In the genomic region with DNA sequence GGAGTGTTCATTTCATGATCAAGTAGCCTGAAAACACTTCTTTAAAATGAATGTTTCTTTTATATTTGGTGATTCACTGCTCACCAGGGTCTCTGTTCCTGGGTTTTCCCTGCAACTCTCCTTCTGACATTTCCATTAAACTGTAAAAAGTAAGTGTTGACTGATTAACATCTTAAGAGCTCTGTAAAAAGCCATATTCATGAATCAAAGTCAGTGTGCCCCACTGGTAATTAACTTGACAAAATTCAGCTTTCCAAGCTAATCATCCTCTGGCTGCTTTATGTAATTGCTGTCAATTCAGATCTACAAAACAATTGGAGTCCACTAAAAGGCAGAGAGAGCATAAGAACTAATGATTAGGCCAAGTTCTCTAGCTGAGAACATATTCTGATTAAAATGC, we compare ENCODE assay signal across 1 cellular context.
TF ChIP-seq lines count a peak whose summit lies in the region.

No MANE protein-coding gene starts in this region.

TF ChIP-seq in SK-N-SH treated with all-trans-retinoic acid at 6 μM for 48 hours, 23 proteins besides CTCF, POLR2A, EP300 and RAD21 (continued from another document):
- TF ChIP-seq, protein P1, sequence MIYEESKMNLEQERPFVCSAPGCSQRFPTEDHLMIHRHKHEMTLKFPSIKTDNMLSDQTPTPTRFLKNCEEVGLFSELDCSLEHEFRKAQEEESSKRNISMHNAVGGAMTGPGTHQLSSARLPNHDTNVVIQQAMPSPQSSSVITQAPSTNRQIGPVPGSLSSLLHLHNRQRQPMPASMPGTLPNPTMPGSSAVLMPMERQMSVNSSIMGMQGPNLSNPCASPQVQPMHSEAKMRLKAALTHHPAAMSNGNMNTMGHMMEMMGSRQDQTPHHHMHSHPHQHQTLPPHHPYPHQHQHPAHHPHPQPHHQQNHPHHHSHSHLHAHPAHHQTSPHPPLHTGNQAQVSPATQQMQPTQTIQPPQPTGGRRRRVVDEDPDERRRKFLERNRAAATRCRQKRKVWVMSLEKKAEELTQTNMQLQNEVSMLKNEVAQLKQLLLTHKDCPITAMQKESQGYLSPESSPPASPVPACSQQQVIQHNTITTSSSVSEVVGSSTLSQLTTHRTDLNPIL (CRISPR knock-in tag; IDR thresholded peaks at IDR 0.05; ENCODE audit: low read depth) = no peak
